Comparison of ENCODE assay signal across 27 cellular contexts in genomic region chr5:86977808-86978207, GRCh38.
"Had no signal": no experiment of that assay in that cellular context is flagged by ENCODE, and none has a peak within 500 bp of the region (broad histone marks: within the 10 kb centered on the region; RNA-seq: fewer than 3 reads in every experiment).

No MANE protein-coding gene starts in this region.

- H3K4me1 ChIP-seq: ascending aorta had no signal

- H3K9ac ChIP-seq: SK-N-SH had no signal

- ATAC-seq: activated CD8-positive, alpha-beta T cell treated with anti-CD3 and anti-CD28 coated beads for 36 hours had no signal

- H3K27ac ChIP-seq: ascending aorta, cardiac muscle cell, SJSA1 had no signal

- H3K4me1 Mint-ChIP-seq: activated naive CD4-positive, alpha-beta T cell treated with anti-CD3 and anti-CD28 coated beads, Interleukin-2, amount 50 U/mL, for 24 hours; activated naive CD8-positive, alpha-beta T cell treated with anti-CD3 and anti-CD28 coated beads, Interleukin-2, amount 10 ng/mL, durations not matched to agents 7 days and 5 days had no signal

- FAIRE-seq: TTC549 had no signal

- H3K36me3 ChIP-seq: ascending aorta, cardiac muscle cell, SJSA1 had no signal

- H3K4me2 ChIP-seq: SK-N-SH had no signal

- H3K4me3 Mint-ChIP-seq: activated CD4-positive, alpha-beta T cell treated with anti-CD3 and anti-CD28 coated beads, Interleukin-2, amount 10 ng/mL, durations not matched to agents 24 days and 14 days; activated CD8-positive, alpha-beta T cell treated with anti-CD3 and anti-CD28 coated beads for 36 hours; activated naive CD4-positive, alpha-beta T cell treated with anti-CD3 and anti-CD28 coated beads, Interleukin-2, amount 50 U/mL, for 24 hours; activated naive CD8-positive, alpha-beta T cell treated with anti-CD3 and anti-CD28 coated beads, Interleukin-2, amount 10 ng/mL, durations not matched to agents 7 days and 5 days; activated T-cell treated with anti-CD3 and anti-CD28 coated beads, Interleukin-2, amount 50 U/mL, for 24 hours; T-helper 1 cell treated with Interleukin-12 subunit alpha and Interleukin-12 subunit beta and Interleukin-4 antibody, amounts not matched to agents 30 μg/mL and 1 μg/mL, for 36 hours; T-helper 2 cell treated with Interferon-gamma antibody and Interleukin-4, amounts not matched to agents 5 μg/mL and 100 μg/mL, for 36 hours had no signal

- H3K27ac Mint-ChIP-seq: activated CD4-positive, alpha-beta T cell treated with anti-CD3 and anti-CD28 coated beads, Interleukin-2, amount 10 ng/mL, durations not matched to agents 24 days and 14 days; activated CD8-positive, alpha-beta T cell treated with anti-CD3 and anti-CD28 coated beads for 36 hours; activated naive CD4-positive, alpha-beta T cell treated with anti-CD3 and anti-CD28 coated beads, Interleukin-2, amount 50 U/mL, for 24 hours; activated naive CD8-positive, alpha-beta T cell treated with anti-CD3 and anti-CD28 coated beads, Interleukin-2, amount 10 ng/mL, durations not matched to agents 7 days and 5 days; activated T-cell treated with anti-CD3 and anti-CD28 coated beads, Interleukin-2, amount 50 U/mL, for 24 hours; activated T-helper 2 cell treated with anti-CD3 and anti-CD28 coated beads, Interferon-gamma antibody, Interleukin-2, Interleukin-4, amounts not matched to agents 10 μg/mL and 5 μg/mL and 100 μg/mL, durations not matched to agents 14 hours and 24 hours and 36 hours; T-helper 1 cell treated with Interleukin-12 subunit alpha and Interleukin-12 subunit beta and Interleukin-4 antibody, amounts not matched to agents 30 μg/mL and 1 μg/mL, for 36 hours; T-helper 2 cell treated with Interferon-gamma antibody and Interleukin-4, amounts not matched to agents 5 μg/mL and 100 μg/mL, for 36 hours had no signal

- H3K9me3 Mint-ChIP-seq: activated CD4-positive, alpha-beta T cell treated with anti-CD3 and anti-CD28 coated beads, Interleukin-2, amount 10 ng/mL, durations not matched to agents 24 days and 14 days; activated CD8-positive, alpha-beta T cell treated with anti-CD3 and anti-CD28 coated beads for 36 hours; activated naive CD4-positive, alpha-beta T cell treated with anti-CD3 and anti-CD28 coated beads, Interleukin-2, amount 50 U/mL, for 24 hours; activated naive CD8-positive, alpha-beta T cell treated with anti-CD3 and anti-CD28 coated beads, Interleukin-2, amount 10 ng/mL, durations not matched to agents 7 days and 5 days; activated T-cell treated with anti-CD3 and anti-CD28 coated beads, Interleukin-2, amount 50 U/mL, for 24 hours; activated T-helper 2 cell treated with anti-CD3 and anti-CD28 coated beads, Interferon-gamma antibody, Interleukin-2, Interleukin-4, amounts not matched to agents 10 μg/mL and 5 μg/mL and 100 μg/mL, durations not matched to agents 14 hours and 24 hours and 36 hours; T-helper 1 cell treated with Interleukin-12 subunit alpha and Interleukin-12 subunit beta and Interleukin-4 antibody, amounts not matched to agents 30 μg/mL and 1 μg/mL, for 36 hours; T-helper 2 cell treated with Interferon-gamma antibody and Interleukin-4, amounts not matched to agents 5 μg/mL and 100 μg/mL, for 36 hours had no signal

- H3K9me3 ChIP-seq: ascending aorta, SJSA1, SK-N-SH had no signal

- H3K36me3 Mint-ChIP-seq: activated naive CD4-positive, alpha-beta T cell treated with anti-CD3 and anti-CD28 coated beads, Interleukin-2, amount 50 U/mL, for 24 hours; activated naive CD8-positive, alpha-beta T cell treated with anti-CD3 and anti-CD28 coated beads, Interleukin-2, amount 10 ng/mL, durations not matched to agents 7 days and 5 days had no signal

- H3K27me3 ChIP-seq: ascending aorta, cardiac muscle cell, SJSA1 had no signal

- H3K4me3 ChIP-seq: ascending aorta, cardiac muscle cell, SJSA1 had no signal

- DNase-seq: activated CD4-positive, alpha-beta T cell treated with anti-CD3 and anti-CD28 coated beads, Interleukin-2, amount 10 ng/mL, durations not matched to agents 24 days and 14 days; activated CD4-positive, alpha-beta T cell treated with anti-CD3 and anti-CD28 coated beads, Interleukin-2, amount 50 U/mL, for 4 hours; activated CD8-positive, alpha-beta T cell treated with anti-CD3 and anti-CD28 coated beads for 36 hours; activated gamma-delta T cell; activated naive CD4-positive, alpha-beta T cell treated with Interleukin-2 at 50 U/mL for 16 hours; activated naive CD8-positive, alpha-beta T cell treated with anti-CD3 and anti-CD28 coated beads, Interleukin-2, amount 10 ng/mL, durations not matched to agents 7 days and 5 days; activated T-cell treated with anti-CD3 and anti-CD28 coated beads, Interleukin-2, amount 50 U/mL, for 24 hours; amygdala; Kasumi-1; MM.1S; NCI-H1092; NCI-H1436 treated with DMSO at 0.1 percent for 48 hours; NCI-H1694 treated with DMSO at 0.1 percent for 48 hours; NCI-H2029; NCI-H345; NCI-H526; NCI-H748 treated with DMSO at 0.1 percent for 48 hours; SHP77 treated with DMSO at 0.1 percent for 48 hours; SK-N-SH had no signal
